In genomic region chr15:28917791-28918140, GRCh38 we compare ENCODE assay signal across 19 cellular contexts. TPM values are rescaled to one million over a fixed set of nuclear protein-coding genes. Genes with fewer than 3 reads are reported as not detected.
DNase-seq lines count a peak whose midpoint lies in the region; TF ChIP-seq lines count a peak whose summit lies in the region.
"Had no signal": no experiment of that assay in that cellular context is flagged by ENCODE, and none has a peak within 500 bp of the region (broad histone marks: within the 10 kb centered on the region; RNA-seq: fewer than 3 reads in every experiment).

No MANE protein-coding gene starts in this region.

- no peaks in the 10 kb centered on the region for H3K27me3 Mint-ChIP-seq in activated naive CD4-positive, alpha-beta T cell treated with anti-CD3 and anti-CD28 coated beads for 36 hours (ENCODE audit: low read depth)
- H3K27me3 Mint-ChIP-seq in activated naive CD4-positive, alpha-beta T cell treated with anti-CD3 and anti-CD28 coated beads, Interleukin-2, amount 10 ng/mL, durations not matched to agents 7 days and 5 days: peaks cover 3% of the 10 kb centered on the region
- H3K27me3 Mint-ChIP-seq in endothelial cell (ENCODE audit: unreplicated experiment): peaks cover 9% of the 10 kb centered on the region
- H3K27me3 Mint-ChIP-seq in neural progenitor cell (ENCODE audit: insufficient read depth, low read depth): peaks cover 3% of the 10 kb centered on the region

- peaks cover 48% of the 10 kb centered on the region for H3K4me1 Mint-ChIP-seq in activated naive CD4-positive, alpha-beta T cell treated with anti-CD3 and anti-CD28 coated beads for 36 hours (ENCODE audit: low read depth)
- H3K4me1 Mint-ChIP-seq in activated naive CD4-positive, alpha-beta T cell treated with anti-CD3 and anti-CD28 coated beads, Interleukin-2, amount 10 ng/mL, durations not matched to agents 7 days and 5 days: peaks cover 41% of the 10 kb centered on the region
- H3K4me1 Mint-ChIP-seq in endothelial cell (ENCODE audit: unreplicated experiment): peaks cover 31% of the 10 kb centered on the region
- H3K4me1 Mint-ChIP-seq in neural progenitor cell: peaks cover 19% of the 10 kb centered on the region
- H3K4me1 Mint-ChIP-seq: CD14-positive monocyte had no signal

- H3K36me3 ChIP-seq in HUES64 (ENCODE audit: insufficient read depth, low read length) (no peaks in the 10 kb centered on the region), neural progenitor cell (no peaks in the 10 kb centered on the region)
- H3K36me3 ChIP-seq: vagina had no signal

- H3K4me3 Mint-ChIP-seq in activated naive CD4-positive, alpha-beta T cell treated with anti-CD3 and anti-CD28 coated beads for 36 hours: no peak overlapping the region
- H3K4me3 Mint-ChIP-seq in activated naive CD4-positive, alpha-beta T cell treated with anti-CD3 and anti-CD28 coated beads, Interleukin-2, amount 10 ng/mL, durations not matched to agents 7 days and 5 days: no peak overlapping the region
- H3K4me3 Mint-ChIP-seq in endothelial cell (ENCODE audit: unreplicated experiment) (peak overlapping the region; percentile 35), neural progenitor cell (no peak overlapping the region)
- H3K4me3 Mint-ChIP-seq: CD14-positive monocyte had no signal

- peaks cover 64% of the 10 kb centered on the region for H4K20me1 ChIP-seq in neural progenitor cell (ENCODE audit: low read depth)

- no peak overlapping the region for H2AFZ ChIP-seq in neural progenitor cell (replicated peaks)

- peaks cover 5% of the 10 kb centered on the region for H3F3A ChIP-seq in neural progenitor cell (ENCODE audit: low read depth)

- H3K36me3 Mint-ChIP-seq in activated naive CD4-positive, alpha-beta T cell treated with anti-CD3 and anti-CD28 coated beads for 36 hours (ENCODE audit: low read depth): peaks cover 7% of the 10 kb centered on the region
- peaks cover 6% of the 10 kb centered on the region for H3K36me3 Mint-ChIP-seq in activated naive CD4-positive, alpha-beta T cell treated with anti-CD3 and anti-CD28 coated beads, Interleukin-2, amount 10 ng/mL, durations not matched to agents 7 days and 5 days
- peaks cover 12% of the 10 kb centered on the region for H3K36me3 Mint-ChIP-seq in endothelial cell (ENCODE audit: low read depth, unreplicated experiment)
- H3K36me3 Mint-ChIP-seq in neural progenitor cell: peaks cover 5% of the 10 kb centered on the region
- H3K36me3 Mint-ChIP-seq: CD14-positive monocyte had no signal

- H3K27ac ChIP-seq in HUES64 (ENCODE audit: low read depth, low read length) (no peak overlapping the region), neural progenitor cell (peak overlapping the region; percentile 25)
- H3K27ac ChIP-seq: epithelial cell of prostate, foreskin keratinocyte, vagina had no signal

- no peaks in the 10 kb centered on the region for H3K9me3 ChIP-seq in HUES64 (ENCODE audit: insufficient read depth, low read depth, low read length)
- no peaks in the 10 kb centered on the region for H3K9me3 ChIP-seq in neural progenitor cell (ENCODE audit: low read depth)
- H3K9me3 ChIP-seq: vagina had no signal

- H3K79me2 ChIP-seq in neural progenitor cell (ENCODE audit: low read depth): peaks cover 42% of the 10 kb centered on the region

- no peak for TF ChIP-seq CTCF in endothelial cell (IDR thresholded peaks at IDR 0.05; ENCODE audit: unreplicated experiment)
- no peak for TF ChIP-seq CTCF in neural progenitor cell (IDR thresholded peaks at IDR 0.05)

- H3K27ac Mint-ChIP-seq in activated naive CD4-positive, alpha-beta T cell treated with anti-CD3 and anti-CD28 coated beads for 36 hours: no peak overlapping the region
- no peak overlapping the region for H3K27ac Mint-ChIP-seq in activated naive CD4-positive, alpha-beta T cell treated with anti-CD3 and anti-CD28 coated beads, Interleukin-2, amount 10 ng/mL, durations not matched to agents 7 days and 5 days
- H3K27ac Mint-ChIP-seq in endothelial cell (ENCODE audit: unreplicated experiment) (no peak overlapping the region), neural progenitor cell (peak overlapping the region; percentile 91)
- H3K27ac Mint-ChIP-seq: CD14-positive monocyte had no signal

- H3K4me1 ChIP-seq in HUES64 (ENCODE audit: insufficient read depth, low read length): no peaks in the 10 kb centered on the region; the same call in 1 of the 2 replicates
- peaks cover 23% of the 10 kb centered on the region for H3K4me1 ChIP-seq in neural progenitor cell
- H3K4me1 ChIP-seq: foreskin keratinocyte, vagina had no signal

- CTCF ChIA-PET in activated naive CD4-positive, alpha-beta T cell treated with anti-CD3 and anti-CD28 coated beads for 36 hours (lab: Charles Lee): interaction anchor here (0.9 kb wide), 1 partner anchor 61 kb away, joined by 3 read pairs; no protein-coding TSS in a partner anchor
- CTCF ChIA-PET in activated naive CD4-positive, alpha-beta T cell treated with anti-CD3 and anti-CD28 coated beads, Interleukin-2, amount 10 ng/mL, durations not matched to agents 7 days and 5 days (lab: Charles Lee): no interaction called here

- peak; percentile 5 for DNase-seq in activated naive CD4-positive, alpha-beta T cell treated with anti-CD3 and anti-CD28 coated beads for 36 hours
- DNase-seq in activated naive CD4-positive, alpha-beta T cell treated with anti-CD3 and anti-CD28 coated beads, Interleukin-2, amount 10 ng/mL, durations not matched to agents 7 days and 5 days: no peak
- DNase-seq in endothelial cell (ENCODE audit: low spot score) (no peak), neural progenitor cell (ENCODE audit: low spot score) (no peak), middle frontal gyrus (ENCODE audit: extremely low spot score, low spot score) (no peak), NCI-H2081 (lab: John Stamatoyannopoulos, UW) (no peak), NK-92 (lab: John Stamatoyannopoulos, UW; ENCODE audit: unreplicated experiment) (no peak)
- DNase-seq: ACHN; activated CD4-positive, alpha-beta T cell treated with anti-CD3 and anti-CD28 coated beads, Interleukin-2, amount 50 U/mL, for 1 hour; activated CD8-positive, alpha-beta memory T cell treated with anti-CD3 and anti-CD28 coated beads, Interleukin-2, amount 50 U/mL, for 48 hours; cortex of kidney; foreskin keratinocyte; NCI-H187; occipital lobe; T-helper 1 cell had no signal

- H3K4me2 ChIP-seq in neural progenitor cell: peak overlapping the region; percentile 63

- no peaks in the 10 kb centered on the region for H3K27me3 ChIP-seq in HUES64 (ENCODE audit: insufficient read depth, low read length)
- no peaks in the 10 kb centered on the region for H3K27me3 ChIP-seq in neural progenitor cell
- H3K27me3 ChIP-seq: foreskin keratinocyte, vagina had no signal

- no peak overlapping the region for H3K9ac ChIP-seq in HUES64 (ENCODE audit: low read depth, low read length)
- no peak overlapping the region for H3K9ac ChIP-seq in neural progenitor cell

- H3K4me3 ChIP-seq in HUES64 (ENCODE audit: low read length) (peak overlapping the region; percentile 13; the same call in 1 of the 2 replicates), neural progenitor cell (no peak overlapping the region)
- H3K4me3 ChIP-seq: vagina had no signal

- WGBS in HUES64: 84% methylated on average over 9 of the region's 9 CpGs

- no peaks in the 10 kb centered on the region for H3K9me3 Mint-ChIP-seq in activated naive CD4-positive, alpha-beta T cell treated with anti-CD3 and anti-CD28 coated beads for 36 hours
- no peaks in the 10 kb centered on the region for H3K9me3 Mint-ChIP-seq in activated naive CD4-positive, alpha-beta T cell treated with anti-CD3 and anti-CD28 coated beads, Interleukin-2, amount 10 ng/mL, durations not matched to agents 7 days and 5 days
- H3K9me3 Mint-ChIP-seq in endothelial cell (ENCODE audit: unreplicated experiment) (no peaks in the 10 kb centered on the region), neural progenitor cell (no peaks in the 10 kb centered on the region)
- H3K9me3 Mint-ChIP-seq: CD14-positive monocyte had no signal

- intact Hi-C loops in activated naive CD4-positive, alpha-beta T cell treated with anti-CD3 and anti-CD28 coated beads for 36 hours (cut with micrococcal nuclease): no loop called here

RNA-seq across cellular contexts. Expression of gene APBA2, which starts 32.0 kb away (rescaled TPM):
- 10 to 100 TPM; 16.2 to 18.3 TPM for total RNA-seq in activated naive CD4-positive, alpha-beta T cell treated with anti-CD3 and anti-CD28 coated beads for 36 hours
- polyA plus RNA-seq in HUES64 (2013, experiment 1 of 2): 16.5 TPM
- polyA plus RNA-seq in HUES64 (2013, experiment 2 of 2): 21.6 TPM
- total RNA-seq in endothelial cell (ENCODE audit: unreplicated experiment) (33.1 TPM), neural progenitor cell (ENCODE audit: low replicate concordance) (35.8 and 70.4 TPM in 2 replicates)
